Comparison of ENCODE assay signal across 7 cellular contexts in genomic region chr14:67285876-67286452, GRCh38. TPM values are rescaled to one million over a fixed set of nuclear protein-coding genes. Genes with fewer than 3 reads are reported as not detected.
A peak's percentile ranks its signal among the peaks of the same experiment; 100 is the strongest.
DNase-seq lines count a peak whose midpoint lies in the region; ATAC-seq and TF ChIP-seq lines count a peak whose summit lies in the region.

No MANE protein-coding gene starts in this region.

- DNase-seq in GM10248 (ENCODE audit: extremely low spot score), result peak; percentile 30
- peak; percentile 45 for DNase-seq in NCI-H1105 (lab: John Stamatoyannopoulos, UW)
- DNase-seq in activated B cell treated with CpG ODN at 0.5 μM for 24 hours, result no peak
- peak; percentile 9 to 26 (median 16) for DNase-seq in immature natural killer cell
- no peak for DNase-seq in activated CD4-positive, alpha-beta T cell treated with anti-CD3 and anti-CD28 coated beads for 1 hour
- no peak for DNase-seq in activated gamma-delta T cell treated with Interleukin-2 at 50 U/mL for 16 hours

- H3K9me3 Mint-ChIP-seq in activated B cell treated with CpG ODN at 0.5 μM for 24 hours (no peaks in the 10 kb centered on the region), immature natural killer cell (no peaks in the 10 kb centered on the region)

- peaks cover 4% of the 10 kb centered on the region for H3K36me3 Mint-ChIP-seq in activated B cell treated with CpG ODN at 0.5 μM for 24 hours (ENCODE audit: low read depth)
- H3K36me3 Mint-ChIP-seq in immature natural killer cell, result peaks cover 0 to 3% (median 0%) of the 10 kb centered on the region in 3 donors

- H3K27ac Mint-ChIP-seq in activated B cell treated with CpG ODN at 0.5 μM for 24 hours (no peak overlapping the region), immature natural killer cell (no peak overlapping the region)

- ATAC-seq in activated B cell treated with CpG ODN at 0.5 μM for 24 hours (ENCODE audit: low read depth) (no peak), GM18873 (IDR thresholded peaks at IDR 0.05; ENCODE audit: low FRiP score, unreplicated experiment) (no peak)

- TF ChIP-seq CTCF in GM10248 (IDR thresholded peaks at IDR 0.05; ENCODE audit: control extremely low read depth, extremely low read depth, low read depth, missing control alignments), result peak; percentile 35
- peak; percentile 40 for TF ChIP-seq CTCF in activated B cell treated with CpG ODN at 0.5 μM for 24 hours (IDR thresholded peaks at IDR 0.05)

- POLR2A ChIA-PET in GM10248 (lab: Yijun Ruan, JAX), result no interaction called here
- POLR2A ChIA-PET in activated B cell treated with CpG ODN at 0.5 μM for 24 hours (lab: Charles Lee), result no interaction called here

- H3K4me3 Mint-ChIP-seq in activated B cell treated with CpG ODN at 0.5 μM for 24 hours, result no peak overlapping the region
- H3K4me3 Mint-ChIP-seq in immature natural killer cell, result no peak overlapping the region

- CTCF ChIA-PET in GM10248 (lab: Yijun Ruan, JAX) (interaction anchor here (0.7 to 4.6 kb wide), 37 partner anchors 9 to 1010 kb away, joined by 3 to 21 read pairs (median 3); partner anchors contain the start of genes ATP6V1D, EIF2S1 and PALS1), activated B cell treated with CpG ODN at 0.5 μM for 24 hours (lab: Charles Lee) (interaction anchor here (0.7 to 4.0 kb wide), 19 partner anchors 9 to 1913 kb away, joined by 3 to 43 read pairs (median 5); no protein-coding TSS in a partner anchor)

- H3K27me3 Mint-ChIP-seq in activated B cell treated with CpG ODN at 0.5 μM for 24 hours, result no peaks in the 10 kb centered on the region
- H3K27me3 Mint-ChIP-seq in immature natural killer cell (ENCODE audit: low read depth in 3 of 3), result no peaks in the 10 kb centered on the region

- intact Hi-C loops in activated B cell treated with CpG ODN at 0.5 μM for 24 hours (cut with micrococcal nuclease), result loop anchor here (1.0 kb wide), 3 partner anchors 120 to 927 kb away; no protein-coding TSS in a partner anchor

- H3K4me1 Mint-ChIP-seq in activated B cell treated with CpG ODN at 0.5 μM for 24 hours, result no peaks in the 10 kb centered on the region
- H3K4me1 Mint-ChIP-seq in immature natural killer cell, result no peaks in the 10 kb centered on the region

RNA-seq across cellular contexts. Expression of gene PALS1, which starts 44.7 kb away (rescaled TPM):
- total RNA-seq in activated B cell treated with CpG ODN at 0.5 μM for 24 hours, result 10.1 and 11.4 TPM in 2 replicates
- polyA plus RNA-seq in immature natural killer cell, result 1 to 10 TPM; 1.8 to 2.8 (median 2.0) TPM

Comparison
In these comparisons a context has a peak if more than half of its experiments do, and no peak if none do; other contexts are left out.
1. DNase-seq: peak in GM10248 (single experiment), NCI-H1105 (single experiment) and immature natural killer cell (3 of 3); none in activated B cell treated with CpG ODN at 0.5 μM for 24 hours (single experiment), activated CD4-positive, alpha-beta T cell treated with anti-CD3 and anti-CD28 coated beads for 1 hour (single experiment) and activated gamma-delta T cell treated with Interleukin-2 at 50 U/mL for 16 hours (single experiment).